ENCODE assay signal across 10 cellular contexts in genomic region chr9:108053555-108054061, GRCh38.
DNase-seq lines count a peak whose midpoint lies in the region; ATAC-seq, FAIRE-seq and TF ChIP-seq lines count a peak whose summit lies in the region.
"Had no signal": no experiment of that assay in that cellular context is flagged by ENCODE, and none has a peak within 500 bp of the region (broad histone marks: within the 10 kb centered on the region; RNA-seq: fewer than 3 reads in every experiment).

No MANE protein-coding gene starts in this region.

- intact Hi-C loops in kidney (cut with DNase I): no loop called here

- TF ChIP-seq CTCF in kidney (IDR thresholded peaks at IDR 0.05; ENCODE audit: borderline replicate concordance, extremely low read depth, insufficient read depth) (no peak), GM13976 (IDR thresholded peaks at IDR 0.05; ENCODE audit: borderline replicate concordance, control extremely low read depth, extremely low read depth, insufficient read depth, missing control alignments) (no peak)

- H3K4me1 ChIP-seq in kidney (ENCODE audit: control insufficient read depth in 1 of 2, insufficient read depth in 1 of 2, low read depth in 1 of 2, low read length in 2 of 2): no peaks in the 10 kb centered on the region

- H3K9ac ChIP-seq in kidney (ENCODE audit: low read length in 2 of 2): no peak overlapping the region

- FAIRE-seq in kidney (lab: Jason Lieb, UNC): no peak
- FAIRE-seq: colon, GM12878 had no signal

- H3K4me3 ChIP-seq in kidney (ENCODE audit: low read length in 2 of 2): no peak overlapping the region
- H3K4me3 ChIP-seq: GM12878 had no signal

- in situ Hi-C loops in GM13976 (cut with MboI; ENCODE audit: low sequenced_read_pairs, unreplicated experiment): no loop called here

- peak; percentile 77 for DNase-seq in HT-29 (ENCODE audit: low spot score)
- DNase-seq in astrocyte of the hippocampus (ENCODE audit: low read depth, low spot score): peak; percentile 71
- peak; percentile 77 for DNase-seq in kidney
- DNase-seq in stromal cell of bone marrow (ENCODE audit: low read depth): peak; percentile 78
- no peak for DNase-seq in NCI-H774 (lab: John Stamatoyannopoulos, UW)
- no peak for DNase-seq in stimulated activated CD4-positive, alpha-beta T cell treated with anti-CD3 and anti-CD28 coated beads, Interleukin-15, amount 100 ng/mL, for 24 hours
- no peak for DNase-seq in GM13976 (ENCODE audit: low spot score)

- no peak overlapping the region for H3K27ac ChIP-seq in kidney (ENCODE audit: low read depth in 2 of 2, low read length in 2 of 2)

- no peak for ATAC-seq in HG02870 (IDR thresholded peaks at IDR 0.05; ENCODE audit: unreplicated experiment)
- ATAC-seq: GM12878 had no signal

- H3K36me3 ChIP-seq in kidney (ENCODE audit: control insufficient read depth in 1 of 2, insufficient read depth in 2 of 2, low read length in 2 of 2): no peaks in the 10 kb centered on the region

- H3K9me3 ChIP-seq in kidney (ENCODE audit: control insufficient read depth in 1 of 2, low read length in 2 of 2): no peaks in the 10 kb centered on the region

Comparison
In these comparisons a context has a peak if more than half of its experiments do, and no peak if none do; other contexts are left out.
1. DNase-seq: peak in HT-29 (single experiment), astrocyte of the hippocampus (single experiment), kidney (single experiment) and stromal cell of bone marrow (single experiment); none in NCI-H774 (single experiment), stimulated activated CD4-positive, alpha-beta T cell treated with anti-CD3 and anti-CD28 coated beads, Interleukin-15, amount 100 ng/mL, for 24 hours (single experiment) and GM13976 (single experiment).